ENCODE assay signal across 23 cellular contexts in the genomic region with DNA sequence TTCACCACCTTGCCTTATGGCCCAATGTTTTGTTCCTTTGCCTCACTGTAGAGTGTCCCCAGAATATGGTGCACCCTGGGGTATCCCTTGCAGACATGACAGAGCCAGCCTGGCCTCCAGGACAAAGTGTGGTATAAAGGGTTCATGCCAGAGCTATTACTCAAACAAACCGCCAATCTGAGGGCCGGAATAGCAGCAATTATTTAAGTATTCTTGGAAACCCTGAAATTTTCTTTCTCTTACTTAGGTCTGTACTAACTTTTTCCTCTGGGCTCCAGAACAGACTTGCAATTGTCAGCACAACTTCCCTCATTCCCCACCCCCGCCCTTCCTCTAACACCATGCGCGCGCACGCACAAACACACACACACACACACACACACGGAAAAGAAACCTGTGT.
DNase-seq lines count a peak whose midpoint lies in the region; ATAC-seq and TF ChIP-seq lines count a peak whose summit lies in the region.
"Had no signal": no experiment of that assay in that cellular context is flagged by ENCODE, and none has a peak within 500 bp of the region (broad histone marks: within the 10 kb centered on the region; RNA-seq: fewer than 3 reads in every experiment).

No MANE protein-coding gene starts in this region.

- peak; percentile 22 for DNase-seq in AG10803 (ENCODE audit: low read depth)
- DNase-seq in ELR (ENCODE audit: low read depth), result peak; percentile 16
- DNase-seq in adipocyte (ENCODE audit: low read depth), result peak; percentile 47
- DNase-seq in islet precursor cell, result peak; percentile 36
- DNase-seq in hypothalamus (lab: John Stamatoyannopoulos, UW), result no peak
- DNase-seq in stimulated activated effector memory CD8-positive, alpha-beta T cell treated with anti-CD3 and anti-CD28 coated beads, Interleukin-12 subunit alpha, Interleukin-12 subunit beta, amount 100 ng/mL, for 72 hours (ENCODE audit: low spot score in 2 of 2), result no peak
- no peak for DNase-seq in HPDE6-E6E7 (ENCODE audit: extremely low spot score)
- DNase-seq: CD4-positive, alpha-beta memory T cell; DND-41; GDM1; NCI-H1092; NCI-H146; NCI-H2029 treated with DMSO at 0.1 percent for 48 hours; NCI-H446; NCI-H526; OCI-M1; Right ventricle myocardium superior had no signal

- H3K4me3 Mint-ChIP-seq in stimulated activated effector memory CD8-positive, alpha-beta T cell treated with anti-CD3 and anti-CD28 coated beads, Interleukin-12 subunit alpha, Interleukin-12 subunit beta, amount 100 ng/mL, for 72 hours, result no peak overlapping the region
- H3K4me3 Mint-ChIP-seq: CD4-positive, alpha-beta memory T cell had no signal

- no peaks in the 10 kb centered on the region for H3K9me3 Mint-ChIP-seq in stimulated activated effector memory CD8-positive, alpha-beta T cell treated with anti-CD3 and anti-CD28 coated beads, Interleukin-12 subunit alpha, Interleukin-12 subunit beta, amount 100 ng/mL, for 72 hours
- H3K9me3 Mint-ChIP-seq: CD4-positive, alpha-beta memory T cell had no signal

- ATAC-seq in GM19455 (IDR thresholded peaks at IDR 0.05; ENCODE audit: unreplicated experiment), result no peak
- ATAC-seq in stimulated activated effector memory CD8-positive, alpha-beta T cell treated with anti-CD3 and anti-CD28 coated beads, Interleukin-12 subunit alpha, Interleukin-12 subunit beta, amount 100 ng/mL, for 72 hours, result no peak
- ATAC-seq: A549, HCT116, HepG2, K562 had no signal

- H3K4me1 ChIP-seq in adipocyte (ENCODE audit: control insufficient read depth, insufficient read depth, low read length), result no peaks in the 10 kb centered on the region
- H3K4me1 ChIP-seq: A549; BLaER1 treated with 17β-estradiol and CSF1 and Interleukin-3, amounts not matched to agents 10 nM and 100 nM had no signal

- no peaks in the 10 kb centered on the region for H3K36me3 ChIP-seq in adipocyte (ENCODE audit: control insufficient read depth, insufficient read depth, low read length, severe bottlenecking)
- H3K36me3 ChIP-seq: BLaER1 treated with 17β-estradiol and CSF1 and Interleukin-3, amounts not matched to agents 10 nM and 100 nM had no signal

- peaks cover 44% of the 10 kb centered on the region for H3K27me3 ChIP-seq in adipocyte (replicated peaks; ENCODE audit: control insufficient read depth, insufficient read depth, low read length)
- H3K27me3 ChIP-seq: BLaER1 treated with 17β-estradiol and CSF1 and Interleukin-3, amounts not matched to agents 10 nM and 100 nM had no signal

- no peaks in the 10 kb centered on the region for H3K9me3 ChIP-seq in adipocyte (ENCODE audit: control insufficient read depth, low read length)
- H3K9me3 ChIP-seq: A549 had no signal

- no peak overlapping the region for H3K9ac ChIP-seq in adipocyte (ENCODE audit: low read length)
- H3K9ac ChIP-seq: BLaER1 treated with 17β-estradiol and CSF1 and Interleukin-3, amounts not matched to agents 10 nM and 100 nM had no signal

- H3K4me3 ChIP-seq in AG10803 (ENCODE audit: low read length) (no peak overlapping the region), adipocyte (ENCODE audit: low read length) (no peak overlapping the region)
- H3K4me3 ChIP-seq: A549; BLaER1 treated with 17β-estradiol and CSF1 and Interleukin-3, amounts not matched to agents 10 nM and 100 nM; K562 had no signal

- H3K4me1 Mint-ChIP-seq in stimulated activated effector memory CD8-positive, alpha-beta T cell treated with anti-CD3 and anti-CD28 coated beads, Interleukin-12 subunit alpha, Interleukin-12 subunit beta, amount 100 ng/mL, for 72 hours, result no peaks in the 10 kb centered on the region
- H3K4me1 Mint-ChIP-seq: CD4-positive, alpha-beta memory T cell had no signal

- H3K36me3 Mint-ChIP-seq in stimulated activated effector memory CD8-positive, alpha-beta T cell treated with anti-CD3 and anti-CD28 coated beads, Interleukin-12 subunit alpha, Interleukin-12 subunit beta, amount 100 ng/mL, for 72 hours, result no peaks in the 10 kb centered on the region

- no peak overlapping the region for H3K27ac Mint-ChIP-seq in stimulated activated effector memory CD8-positive, alpha-beta T cell treated with anti-CD3 and anti-CD28 coated beads, Interleukin-12 subunit alpha, Interleukin-12 subunit beta, amount 100 ng/mL, for 72 hours

- no peak for TF ChIP-seq CTCF in AG10803 (conservative IDR thresholded peaks at IDR 0.05; ENCODE audit: low read length)

Comparison
In these comparisons a context has a peak if more than half of its experiments do, and no peak if none do; other contexts are left out.
1. DNase-seq: peak in AG10803 (single experiment), ELR (single experiment), adipocyte (single experiment) and islet precursor cell (single experiment); none in hypothalamus (0 of 51), stimulated activated effector memory CD8-positive, alpha-beta T cell treated with anti-CD3 and anti-CD28 coated beads, Interleukin-12 subunit alpha, Interleukin-12 subunit beta, amount 100 ng/mL, for 72 hours (0 of 2) and HPDE6-E6E7 (single experiment).